In the genomic region with DNA sequence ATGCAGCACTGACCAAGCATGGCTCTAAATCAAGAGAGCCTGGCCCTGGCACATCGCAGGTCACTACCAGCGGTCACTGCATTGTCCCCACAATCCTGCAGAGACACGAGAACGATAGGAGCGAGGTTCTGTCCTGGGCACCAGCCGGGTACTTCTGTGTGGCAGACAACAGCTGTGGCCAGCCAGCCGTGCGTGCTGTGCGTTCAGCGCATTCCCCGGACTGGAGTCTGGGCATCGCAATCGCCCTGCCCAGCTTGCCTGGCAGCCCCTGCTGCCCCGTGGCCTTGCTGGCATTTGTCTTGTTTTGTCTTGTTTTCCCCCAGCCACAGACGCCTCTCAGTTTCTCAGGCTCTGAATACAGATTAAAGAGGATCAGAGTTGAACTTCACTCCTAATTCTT, we compare ENCODE assay signal across 19 cellular contexts. TPM values are rescaled to one million over a fixed set of nuclear protein-coding genes. Genes with fewer than 3 reads are reported as not detected.
A peak's percentile ranks its signal among the peaks of the same experiment; 100 is the strongest.
DNase-seq lines count a peak whose midpoint lies in the region; ATAC-seq and TF ChIP-seq lines count a peak whose summit lies in the region.
"Had no signal": no experiment of that assay in that cellular context is flagged by ENCODE, and none has a peak within 500 bp of the region (broad histone marks: within the 10 kb centered on the region; RNA-seq: fewer than 3 reads in every experiment).

No MANE protein-coding gene starts in this region.

- H3K27me3 Mint-ChIP-seq in T-helper 17 cell: no peaks in the 10 kb centered on the region
- H3K27me3 Mint-ChIP-seq in neural crest cell (ENCODE audit: low read depth): no peaks in the 10 kb centered on the region
- H3K27me3 Mint-ChIP-seq in osteocyte (ENCODE audit: unreplicated experiment): no peaks in the 10 kb centered on the region
- 0 out of 2 replicates have a peak, but pooled peaks cover 3% of the 10 kb centered on the region for H3K27me3 Mint-ChIP-seq in HFFc6 (ENCODE audit: insufficient read depth)
- H3K27me3 Mint-ChIP-seq: naive B cell had no signal

- H3K36me3 Mint-ChIP-seq in T-helper 17 cell (ENCODE audit: low read depth) (peaks cover 2% of the 10 kb centered on the region), neural crest cell (ENCODE audit: low read depth) (peaks cover 5% of the 10 kb centered on the region), osteocyte (ENCODE audit: unreplicated experiment) (no peaks in the 10 kb centered on the region), HFFc6 (ENCODE audit: low read depth) (peaks cover 21% of the 10 kb centered on the region)

- H3K27ac ChIP-seq in dorsolateral prefrontal cortex: peak overlapping the region in 29 of 59 donors; percentile 2 to 79 (median 28)
- H3K27ac ChIP-seq in subcutaneous abdominal adipose tissue (ENCODE audit: low read depth, low read length): peak overlapping the region; percentile 19
- H3K27ac ChIP-seq: body of pancreas, upper lobe of right lung had no signal

- peak in 3 of 56 donors; percentile 8 to 9 (median 8) for TF ChIP-seq CTCF in dorsolateral prefrontal cortex (IDR thresholded peaks at IDR 0.05 in 54 of 56, conservative IDR thresholded peaks at IDR 0.05 in 2 of 56; ENCODE audit: low read depth in 1 of 56, partially characterized antibody in 56 of 56)
- no peak for TF ChIP-seq CTCF in neural crest cell (conservative IDR thresholded peaks at IDR 0.05)
- no peak for TF ChIP-seq CTCF in osteocyte (IDR thresholded peaks at IDR 0.05)
- TF ChIP-seq CTCF in HFFc6 (IDR thresholded peaks at IDR 0.05): no peak

- intact Hi-C loops in dorsolateral prefrontal cortex (cut with DNase I): no loop called here
- intact Hi-C loops in left ventricle myocardium superior (cut with micrococcal nuclease): no loop called here

- no peak overlapping the region for H3K9ac ChIP-seq in subcutaneous abdominal adipose tissue (ENCODE audit: low read length in 5 of 5)

- peaks cover 0 to 46% (median 14%) of the 10 kb centered on the region in 5 donors for H3K4me1 ChIP-seq in subcutaneous abdominal adipose tissue (ENCODE audit: control insufficient read depth in 5 of 5, insufficient read depth in 5 of 5, low read length in 5 of 5)
- H3K4me1 ChIP-seq: upper lobe of right lung had no signal

- H3K9me3 ChIP-seq in T-helper 17 cell (ENCODE audit: control insufficient read depth, low read length, poor library complexity, severe bottlenecking): no peaks in the 10 kb centered on the region
- H3K9me3 ChIP-seq in subcutaneous abdominal adipose tissue (ENCODE audit: control insufficient read depth in 5 of 5, low read length in 5 of 5): no peaks in the 10 kb centered on the region
- H3K9me3 ChIP-seq: body of pancreas, upper lobe of right lung had no signal

- ATAC-seq in T-helper 17 cell (no peak), left ventricle myocardium superior (no peak)
- ATAC-seq: body of pancreas; stimulated activated effector memory CD8-positive, alpha-beta T cell treated with anti-CD3 and anti-CD28 coated beads, Interleukin-12 subunit alpha, Interleukin-12 subunit beta, amount 100 ng/mL, for 72 hours; upper lobe of right lung had no signal

- DNase-seq in T-helper 17 cell: no peak
- peak in 9 of 10 donors; percentile 48 to 77 (median 69) for DNase-seq in dorsolateral prefrontal cortex
- no peak for DNase-seq in neural crest cell (ENCODE audit: low read depth, low spot score)
- no peak for DNase-seq in osteocyte (ENCODE audit: extremely low spot score, unreplicated experiment)
- DNase-seq in left ventricle myocardium superior: no peak
- DNase-seq in HFFc6: no peak
- DNase-seq: activated naive CD4-positive, alpha-beta T cell treated with anti-CD3 and anti-CD28 coated beads, Interleukin-2, amount 50 U/mL, for 16 hours; activated T-cell treated with anti-CD3 and anti-CD28 coated beads for 4 hours; DMS 273 treated with DMSO at 0.1 percent for 48 hours; GF-D8; naive B cell; NCI-H1417; NCI-H526 treated with DMSO at 0.1 percent for 48 hours; SHP77 treated with DMSO at 0.1 percent for 48 hours; T-helper 1 cell; upper lobe of right lung had no signal

- no peak overlapping the region for H3K4me3 Mint-ChIP-seq in T-helper 17 cell
- no peak overlapping the region for H3K4me3 Mint-ChIP-seq in neural crest cell
- H3K4me3 Mint-ChIP-seq in osteocyte (ENCODE audit: unreplicated experiment): no peak overlapping the region
- H3K4me3 Mint-ChIP-seq in HFFc6: no peak overlapping the region
- H3K4me3 Mint-ChIP-seq: stimulated activated effector memory CD8-positive, alpha-beta T cell treated with anti-CD3 and anti-CD28 coated beads, Interleukin-12 subunit alpha, Interleukin-12 subunit beta, amount 100 ng/mL, for 72 hours had no signal

- H3K27ac Mint-ChIP-seq in T-helper 17 cell (peak overlapping the region; percentile 84), neural crest cell (ENCODE audit: unreplicated experiment) (peak overlapping the region; percentile 19), osteocyte (ENCODE audit: unreplicated experiment) (no peak overlapping the region), HFFc6 (no peak overlapping the region)
- H3K27ac Mint-ChIP-seq: stimulated activated effector memory CD8-positive, alpha-beta T cell treated with anti-CD3 and anti-CD28 coated beads, Interleukin-12 subunit alpha, Interleukin-12 subunit beta, amount 100 ng/mL, for 72 hours had no signal

- peaks cover 0 to 9% (median 0%) of the 10 kb centered on the region in 5 donors for H3K36me3 ChIP-seq in subcutaneous abdominal adipose tissue (ENCODE audit: control insufficient read depth in 5 of 5, insufficient read depth in 5 of 5, low read length in 5 of 5)

- no peaks in the 10 kb centered on the region for H3K9me3 Mint-ChIP-seq in neural crest cell
- no peaks in the 10 kb centered on the region for H3K9me3 Mint-ChIP-seq in osteocyte (ENCODE audit: unreplicated experiment)
- H3K9me3 Mint-ChIP-seq in HFFc6: no peaks in the 10 kb centered on the region
- H3K9me3 Mint-ChIP-seq: naive B cell; stimulated activated effector memory CD8-positive, alpha-beta T cell treated with anti-CD3 and anti-CD28 coated beads, Interleukin-12 subunit alpha, Interleukin-12 subunit beta, amount 100 ng/mL, for 72 hours had no signal

- H3K4me1 Mint-ChIP-seq in T-helper 17 cell (peaks cover 30% of the 10 kb centered on the region), neural crest cell (peaks cover 45% of the 10 kb centered on the region), osteocyte (ENCODE audit: unreplicated experiment) (peaks cover 13% of the 10 kb centered on the region), HFFc6 (ENCODE audit: low read depth) (peaks cover 14% of the 10 kb centered on the region)

- H3K4me3 ChIP-seq in dorsolateral prefrontal cortex (peak overlapping the region in 3 of 59 donors; percentile 5 to 17 (median 14)), subcutaneous abdominal adipose tissue (ENCODE audit: low read depth in 1 of 5, low read length in 5 of 5) (no peak overlapping the region)
- H3K4me3 ChIP-seq: body of pancreas, upper lobe of right lung had no signal

- H3K27me3 ChIP-seq in dorsolateral prefrontal cortex (no peaks in the 10 kb centered on the region), subcutaneous abdominal adipose tissue (ENCODE audit: control insufficient read depth in 5 of 5, insufficient read depth in 4 of 5, low read length in 5 of 5) (no peaks in the 10 kb centered on the region)
- H3K27me3 ChIP-seq: body of pancreas, upper lobe of right lung had no signal

RNA-seq across cellular contexts. Expression of gene COTL1, which starts 33.9 kb away (rescaled TPM):
- 100 to 1,000 TPM; 287 to 328 TPM for total RNA-seq in T-helper 17 cell
- 100 to 1,000 TPM in 6 of 120 experiments, 10 to 100 TPM in 114; 43.3 to 111 (median 76.2) TPM for total RNA-seq in dorsolateral prefrontal cortex
- total RNA-seq in neural crest cell: 346 and 357 TPM in 2 replicates
- 102 and 103 TPM in 2 replicates for total RNA-seq in osteocyte
- 11.8 TPM for total RNA-seq in left ventricle myocardium superior
- total RNA-seq in HFFc6 (2021; fragmentation: NEBNext Ultra II Directional; extraction: Animal tissue kit (Norgen Biotek cat#: 25700)): 100 to 1,000 TPM; 580 to 681 (median 632) TPM

Comparison
In these comparisons a context has a peak if more than half of its experiments do, and no peak if none do; other contexts are left out.
1. DNase-seq: peak in dorsolateral prefrontal cortex (9 of 10); none in T-helper 17 cell (0 of 3), neural crest cell (single experiment), osteocyte (single experiment), left ventricle myocardium superior (single experiment) and HFFc6 (single experiment).
2. H3K27ac Mint-ChIP-seq: peak in T-helper 17 cell (single experiment) and neural crest cell (single experiment); none in osteocyte (single experiment) and HFFc6 (single experiment).